ENCODE assay signal across 27 cellular contexts in the genomic region with DNA sequence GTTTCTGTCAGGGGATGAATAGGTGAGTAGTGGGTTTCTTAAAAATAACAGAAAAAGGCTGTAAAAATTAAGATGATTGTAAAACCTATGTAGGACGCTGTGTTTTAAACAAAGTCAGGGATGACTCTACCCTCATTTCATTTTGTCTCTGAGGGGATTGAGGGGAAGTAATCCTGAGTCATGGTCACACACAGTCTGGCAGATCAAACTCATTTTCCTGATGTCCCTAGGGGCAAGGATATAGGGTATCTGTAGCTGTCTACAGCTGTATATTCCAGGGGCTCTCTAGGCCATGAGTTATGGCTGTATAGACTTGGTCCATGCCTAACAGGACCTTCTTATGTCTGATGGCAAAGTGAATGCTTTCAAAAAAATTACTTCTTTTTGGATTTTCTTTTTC.
"Had no signal": no experiment of that assay in that cellular context is flagged by ENCODE, and none has a peak within 500 bp of the region (broad histone marks: within the 10 kb centered on the region; RNA-seq: fewer than 3 reads in every experiment).

No MANE protein-coding gene starts in this region.

- H2AFZ ChIP-seq: parathyroid adenoma had no signal

- H3K9ac ChIP-seq: parathyroid adenoma had no signal

- ATAC-seq: left lobe of liver; mucosa of descending colon; natural killer cell treated with Interleukin-12 subunit alpha and Interleukin-12 subunit beta and Interleukin-15 and Interleukin-18, amount 100 ng/mL, for 72 hours; sciatic nerve; stimulated activated naive CD8-positive, alpha-beta T cell treated with anti-CD3 and anti-CD28 coated beads, Interleukin-15, amount 100 ng/mL, for 72 hours had no signal

- H3K9me3 ChIP-seq: esophagus muscularis mucosa, mucosa of descending colon, neutrophil, prostate gland, right atrium auricular region, suprapubic skin, thyroid gland, vagina had no signal

- H3K27me3 ChIP-seq: esophagus muscularis mucosa, neutrophil, right atrium auricular region, suprapubic skin, thyroid gland, vagina had no signal

- DNase-seq: cortex of kidney; effector CD8-positive, alpha-beta T cell; endodermal cell; head of caudate nucleus; kidney; mucosa of descending colon; naive B cell; stimulated activated CD4-positive, alpha-beta T cell treated with anti-CD3 and anti-CD28 coated beads, Interleukin-12 subunit alpha, Interleukin-12 subunit beta, amount 100 ng/mL, for 4 hours; stimulated activated CD4-positive, alpha-beta T cell treated with anti-CD3 and anti-CD28 coated beads, Interleukin-1b, Interleukin-23, amount 100 ng/mL, for 48 hours; stimulated activated CD4-positive, alpha-beta T cell treated with anti-CD3 and anti-CD28 coated beads, Interleukin-4, amount 100 ng/mL, for 1 hour; stimulated activated CD8-positive, alpha-beta memory T cell treated with anti-CD3 and anti-CD28 coated beads, Interleukin-4, amount 100 ng/mL, for 48 hours; stimulated activated naive CD4-positive, alpha-beta T cell; stimulated activated naive CD8-positive, alpha-beta T cell treated with anti-CD3 and anti-CD28 coated beads, Interleukin-15, amount 100 ng/mL, for 72 hours; thyroid gland; trophoblast cell had no signal

- H3K4me3 ChIP-seq: esophagus muscularis mucosa, lung, mucosa of descending colon, prostate gland, right atrium auricular region, smooth muscle cell, suprapubic skin, thyroid gland, vagina had no signal

- H3K36me3 ChIP-seq: esophagus muscularis mucosa, neutrophil, prostate gland, right atrium auricular region, suprapubic skin, thyroid gland, vagina had no signal

- H3K27ac ChIP-seq: neutrophil, parathyroid adenoma, prostate gland, right atrium auricular region, suprapubic skin, thyroid gland, vagina had no signal

- H3K4me1 ChIP-seq: parathyroid adenoma, prostate gland, right atrium auricular region, suprapubic skin, thyroid gland, vagina had no signal

- H3K79me2 ChIP-seq: parathyroid adenoma had no signal

- H3K4me2 ChIP-seq: smooth muscle cell had no signal
